26 cellular contexts compared by ENCODE assay signal in genomic region chr22:24455039-24455438, GRCh38. TPM values are rescaled to one million over a fixed set of nuclear protein-coding genes. Genes with fewer than 3 reads are reported as not detected.
DNase-seq lines count a peak whose midpoint lies in the region; ATAC-seq and TF ChIP-seq lines count a peak whose summit lies in the region.
"Had no signal": no experiment of that assay in that cellular context is flagged by ENCODE, and none has a peak within 500 bp of the region (broad histone marks: within the 10 kb centered on the region; RNA-seq: fewer than 3 reads in every experiment).

No MANE protein-coding gene starts in this region.

- peak overlapping the region; percentile 44 for H3K27ac ChIP-seq in neutrophil
- H3K27ac ChIP-seq in dorsolateral prefrontal cortex = no peak overlapping the region
- H3K27ac ChIP-seq: 22Rv1, BLaER1, SK-N-MC had no signal

- ATAC-seq in Right ventricle myocardium inferior (peak; percentile 57), left ventricle myocardium superior (peak; percentile 50), HG03045 (IDR thresholded peaks at IDR 0.05; ENCODE audit: unreplicated experiment) (no peak)
- ATAC-seq: GM12878 had no signal

- H3K36me3 ChIP-seq in neutrophil = peaks cover 5% of the 10 kb centered on the region
- H3K36me3 ChIP-seq: BLaER1 had no signal

- no peaks in the 10 kb centered on the region for H3K27me3 ChIP-seq in neutrophil
- H3K27me3 ChIP-seq in dorsolateral prefrontal cortex = no peaks in the 10 kb centered on the region
- H3K27me3 ChIP-seq: BLaER1 had no signal

- no peaks in the 10 kb centered on the region for H3K9me3 ChIP-seq in neutrophil
- H3K9me3 ChIP-seq: Caco-2 had no signal

- peaks cover 6 to 11% of the 10 kb centered on the region in 2 experiments for H3K4me1 ChIP-seq in neutrophil (ENCODE audit: control insufficient read depth in 1 of 2, insufficient read depth in 1 of 2, low read depth in 1 of 2, low read length in 1 of 2)
- H3K4me1 ChIP-seq: Caco-2 had no signal

- TF ChIP-seq CTCF in neutrophil (IDR thresholded peaks at IDR 0.05) (no peak), dorsolateral prefrontal cortex (IDR thresholded peaks at IDR 0.05 in 54 of 56, conservative IDR thresholded peaks at IDR 0.05 in 2 of 56; ENCODE audit: low read depth in 1 of 56, partially characterized antibody in 56 of 56) (no peak)

- DNase-seq in Right ventricle myocardium inferior (ENCODE audit: missing footprints) = no peak
- DNase-seq in cardiac septum (ENCODE audit: low spot score) = no peak
- DNase-seq in left ventricle myocardium superior = no peak
- no peak for DNase-seq in NCI-H2196 treated with DMSO at 0.1 percent for 48 hours (lab: John Stamatoyannopoulos, UW; ENCODE audit: unreplicated experiment)
- DNase-seq in NCI-H774 (lab: John Stamatoyannopoulos, UW) = no peak
- DNase-seq in dorsolateral prefrontal cortex = no peak
- DNase-seq: ACHN; Caco-2; CD4-positive, alpha-beta T cell; DMS 273 treated with DMSO at 0.1 percent for 48 hours; DND-41; KG1; NCI-H1105; NCI-H146; NCI-H2029; NCI-H345; NCI-H524; NCI-H82; SHP77 treated with DMSO at 0.1 percent for 48 hours had no signal

- intact Hi-C loops in Right ventricle myocardium inferior (cut with DNase I) (no loop called here), cardiac septum (cut with DNase I) (no loop called here), left ventricle myocardium superior (cut with micrococcal nuclease) (no loop called here), dorsolateral prefrontal cortex (cut with DNase I) (no loop called here)

- H3K4me3 ChIP-seq in neutrophil (ENCODE audit: low read depth in 1 of 2, low read length in 1 of 2) (no peak overlapping the region), dorsolateral prefrontal cortex (no peak overlapping the region)
- H3K4me3 ChIP-seq: BLaER1, GM12878, SK-N-MC had no signal

RNA-seq across cellular contexts. Expression of gene ADORA2A, which starts 27.6 kb away (rescaled TPM):
- total RNA-seq in Right ventricle myocardium inferior (4.3 TPM), cardiac septum (5.3 TPM), left ventricle myocardium superior (4.1 TPM), dorsolateral prefrontal cortex (10 to 100 TPM in 68 of 120 experiments, 1 to 10 TPM in 52; 3.3 to 35.0 (median 10.9) TPM)

RNA-seq across cellular contexts. Expression of gene UPB1, which starts 40.1 kb away (rescaled TPM):
- total RNA-seq in Right ventricle myocardium inferior (1.3 TPM), cardiac septum (0.67 TPM), left ventricle myocardium superior (0.97 TPM), dorsolateral prefrontal cortex (1 to 10 TPM in 41 of 120 experiments, under 1 TPM in 76, not detected in 3; 0.13 to 4.9 (median 0.77) TPM)
- total RNA-seq: H7 had no signal
